ENCODE assay signal across 22 cellular contexts in genomic region chr6:107354470-107354869, GRCh38.
"Had no signal": no experiment of that assay in that cellular context is flagged by ENCODE, and none has a peak within 500 bp of the region (broad histone marks: within the 10 kb centered on the region; RNA-seq: fewer than 3 reads in every experiment).

No MANE protein-coding gene starts in this region.

- H3K4me3 ChIP-seq: adrenal gland, breast epithelium, coronary artery, pancreas, psoas muscle, thyroid gland had no signal

- H3K36me3 ChIP-seq: adrenal gland, breast epithelium, neutrophil, pancreas, thyroid gland had no signal

- DNase-seq: activated B cell treated with CpG ODN at 0.5 μM for 24 hours; activated CD4-positive, alpha-beta T cell treated with anti-CD3 and anti-CD28 coated beads for 36 hours; activated CD4-positive, alpha-beta T cell treated with anti-CD3 and anti-CD28 coated beads, Interleukin-2, amount 50 U/mL, for 4 hours; activated CD8-positive, alpha-beta memory T cell treated with anti-CD3 and anti-CD28 coated beads, Interleukin-2, amount 50 U/mL, for 48 hours; activated naive CD4-positive, alpha-beta T cell; activated T-cell treated with anti-CD3 and anti-CD28 coated beads, Interleukin-2, amount 50 U/mL, for 4 hours; adrenal gland; endodermal cell; foreskin keratinocyte; hypothalamus; pancreas; psoas muscle; right cardiac atrium; stimulated activated CD4-positive, alpha-beta T cell treated with anti-CD3 and anti-CD28 coated beads, Interleukin-12 subunit alpha, Interleukin-12 subunit beta, amount 100 ng/mL, for 4 hours; stimulated activated CD4-positive, alpha-beta T cell treated with anti-CD3 and anti-CD28 coated beads, Interleukin-4, amount 100 ng/mL, for 4 hours; stimulated activated naive CD8-positive, alpha-beta T cell treated with anti-CD3 and anti-CD28 coated beads, Interleukin-15, Interleukin-2, amounts not matched to agents 100 U/mL and 50 U/mL, for 24 hours; T-helper 9 cell; thyroid gland had no signal

- H3K4me1 ChIP-seq: breast epithelium, foreskin keratinocyte, psoas muscle had no signal

- ATAC-seq: activated CD4-positive, alpha-beta T cell treated with anti-CD3 and anti-CD28 coated beads for 36 hours; activated T-cell treated with anti-CD3 and anti-CD28 coated beads, Interleukin-2, amount 50 U/mL, for 4 hours; foreskin keratinocyte; natural killer cell treated with Interleukin-12 subunit alpha and Interleukin-12 subunit beta and Interleukin-15 and Interleukin-18, amount 100 ng/mL, for 72 hours; pancreas; psoas muscle; right cardiac atrium; stimulated activated naive CD8-positive, alpha-beta T cell treated with anti-CD3 and anti-CD28 coated beads, Interleukin-15, Interleukin-2, amounts not matched to agents 100 U/mL and 50 U/mL, for 24 hours had no signal

- H3K9me3 ChIP-seq: adrenal gland, breast epithelium, neutrophil, pancreas, psoas muscle, thyroid gland had no signal

- H3K27ac ChIP-seq: adrenal gland, breast epithelium, coronary artery, foreskin keratinocyte, neutrophil, pancreas, psoas muscle, thyroid gland had no signal

- H3K27me3 ChIP-seq: adrenal gland, breast epithelium, foreskin keratinocyte, neutrophil, pancreas, thyroid gland had no signal
